8 cellular contexts compared by ENCODE assay signal in genomic region chr17:28745777-28746473, GRCh38. TPM values are rescaled to one million over a fixed set of nuclear protein-coding genes. Genes with fewer than 3 reads are reported as not detected.
DNase-seq lines count a peak whose midpoint lies in the region; ATAC-seq, FAIRE-seq and TF ChIP-seq lines count a peak whose summit lies in the region.

No MANE protein-coding gene starts in this region.

- H3K36me3 ChIP-seq in gastroesophageal sphincter = peaks cover 0 to 27% of the 10 kb centered on the region in 2 donors

- no peak for DNase-seq in GM12892 (ENCODE audit: insufficient read length)
- peak; percentile 66 for DNase-seq in T1000 (lab: John Stamatoyannopoulos, UW)
- DNase-seq in skeletal muscle cell (ENCODE audit: low read depth) = no peak
- no peak for DNase-seq in HEK293T (ENCODE audit: extremely low spot score)
- no peak for DNase-seq in effector CD4-positive, alpha-beta T cell
- no peak for DNase-seq in activated effector memory CD4-positive, alpha-beta T cell treated with anti-CD3 and anti-CD28 coated beads, Interleukin-2, amount 50 U/mL, for 16 hours

- TF ChIP-seq POLR2A in GM12892 (IDR thresholded peaks at IDR 0.05; ENCODE audit: low read depth, low read length) (0 out of 2 replicates have a peak, but pooled peaks have one; percentile 17), gastroesophageal sphincter (IDR thresholded peaks at IDR 0.05) (no peak)

- POLR2A ChIA-PET in HEK293T (lab: Yijun Ruan, JAX) = interaction anchor here (0.8 to 17.2 kb wide), 11 partner anchors 12 to 204 kb away, joined by 3 to 409 read pairs (median 4); partner anchors contain the start of genes FAM222B, NEK8, RPL23A and TLCD1

- H3K9me3 ChIP-seq in gastroesophageal sphincter = no peaks in the 10 kb centered on the region

- ATAC-seq in gastroesophageal sphincter = no peak
- no peak for ATAC-seq in GM21381 (IDR thresholded peaks at IDR 0.05; ENCODE audit: unreplicated experiment)

- FAIRE-seq in GM12892 (lab: Jason Lieb, UNC) = no peak

- 51% methylated on average over 3 of the region's 5 CpGs; no CpG with 5 or more reads in 1 of the 2 donors for WGBS in gastroesophageal sphincter (ENCODE audit: low coverage in 1 of 2), 2 donors

- H3K27me3 ChIP-seq in gastroesophageal sphincter = no peaks in the 10 kb centered on the region

- TF ChIP-seq CTCF in gastroesophageal sphincter (IDR thresholded peaks at IDR 0.05) = no peak

- H3K4me3 ChIP-seq in gastroesophageal sphincter (peak overlapping the region in 1 of 2 donors; percentile 79), skeletal muscle cell (ENCODE audit: low read depth, low read length) (peak overlapping the region; percentile 89)

- CTCF ChIA-PET in HEK293T (lab: Yijun Ruan, JAX) = interaction anchor here (0.5 to 9.3 kb wide), 4 partner anchors 18 to 61 kb away, joined by 4 to 185 read pairs (median 6); partner anchors contain the start of genes NEK8 and TLCD1

- peaks cover 0 to 69% (median 15%) of the 10 kb centered on the region in 3 donors for H3K4me1 ChIP-seq in gastroesophageal sphincter

- H3K27ac ChIP-seq in gastroesophageal sphincter = peak overlapping the region in 3 of 4 donors; percentile 89 to 92 (median 89)

- TF ChIP-seq EP300 in gastroesophageal sphincter (IDR thresholded peaks at IDR 0.05) = no peak

TF ChIP-seq in HEK293T, 16 proteins besides CTCF, POLR2A, EP300 and RAD21:
- TF ChIP-seq HDGF (IDR thresholded peaks at IDR 0.05; ENCODE audit: borderline replicate concordance) = no peak

RNA-seq across cellular contexts. Expression of gene TRAF4, which starts 2.1 kb away (rescaled TPM):
- 82.9 TPM for polyA plus RNA-seq in GM12892 (2012; ENCODE audit: missing spikeins)
- total RNA-seq in gastroesophageal sphincter = 10 to 100 TPM in 1 of 4 donors, 1 to 10 TPM in 3; 3.4 to 10.8 (median 4.7) TPM

RNA-seq across cellular contexts. Expression of gene NEK8, which starts 17.3 kb away (rescaled TPM):
- polyA plus RNA-seq in GM12892 (2012; ENCODE audit: missing spikeins) = 6.9 TPM
- 1 to 10 TPM in 2 of 4 donors, under 1 TPM in 1, not detected in 1; 0.94 to 2.0 (median 1.8) TPM for total RNA-seq in gastroesophageal sphincter

RNA-seq across cellular contexts. Expression of gene TLCD1, which starts 19.9 kb away (rescaled TPM):
- polyA plus RNA-seq in GM12892 (2012; ENCODE audit: missing spikeins) = 15.8 TPM
- total RNA-seq in gastroesophageal sphincter = 1 to 10 TPM in 2 of 4 donors, not detected in 2; 1.1 to 2.8 TPM

RNA-seq across cellular contexts. Expression of gene RPL23A, which starts 26.1 kb away (rescaled TPM):
- polyA plus RNA-seq in GM12892 (2012; ENCODE audit: missing spikeins) = 2,883 TPM
- total RNA-seq in gastroesophageal sphincter = 100 to 1,000 TPM; 317 to 834 (median 683) TPM

RNA-seq across cellular contexts. Expression of gene RAB34, which starts 28.3 kb away (rescaled TPM):
- polyA plus RNA-seq in GM12892 (2012; ENCODE audit: missing spikeins) = 18.7 TPM
- total RNA-seq in gastroesophageal sphincter = 100 to 1,000 TPM; 185 to 219 (median 196) TPM
